3 cellular contexts compared by ENCODE assay signal in the genomic region with DNA sequence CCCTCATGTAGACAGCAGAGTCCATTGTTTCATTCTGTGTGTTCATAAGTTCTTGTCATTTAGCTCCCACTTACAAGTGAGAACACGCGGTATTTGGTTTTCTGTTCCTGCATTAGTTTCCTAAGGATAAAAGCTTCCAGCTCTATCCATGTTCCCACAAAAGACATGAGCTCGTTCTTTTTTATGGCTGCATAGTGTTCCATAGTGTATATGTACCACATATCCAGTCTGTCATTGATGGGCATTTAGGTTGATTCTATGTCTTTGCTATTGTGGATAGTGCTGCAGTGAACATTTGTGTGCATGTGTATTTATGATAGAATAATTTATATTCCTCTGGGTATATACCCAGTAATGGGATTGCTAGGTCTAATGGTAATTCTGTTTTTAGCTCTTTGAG.
A peak's percentile ranks its signal among the peaks of the same experiment; 100 is the strongest.
DNase-seq lines count a peak whose midpoint lies in the region; ATAC-seq, FAIRE-seq and TF ChIP-seq lines count a peak whose summit lies in the region.
"Not testable (repeated sequence)": the region's sequence is repeated elsewhere in the genome, so short reads cannot be mapped to it uniquely, and the experiment has no call there.

No MANE protein-coding gene starts in this region.

- H3K9me3 ChIP-seq in HEK293 (ENCODE audit: control insufficient read depth, insufficient read depth, low read depth, low read length); K562 (replicated peaks; ENCODE audit: control insufficient read depth, insufficient read depth, low read depth, low read length): not testable (repeated sequence)

- not testable (repeated sequence) for H2AFZ ChIP-seq in K562 (ENCODE audit: low read depth, low read length)

- DNase-seq in HEK293T (ENCODE audit: extremely low spot score); K562 (ENCODE audit: extremely low read depth in 1 of 4, low spot score in 3 of 4): not testable (repeated sequence)

- not testable (repeated sequence) for H3K27ac ChIP-seq in HEK293 (ENCODE audit: extremely low read depth, low read depth, low read length); K562 (ENCODE audit: extremely low read depth, low read depth, low read length)

- BruUV-seq in K562 (replicated peaks; lab: Mats Ljungman, UMichigan) = not testable (repeated sequence)

- H4K20me1 ChIP-seq in K562 (replicated peaks; ENCODE audit: control insufficient read depth, insufficient read depth, low read length) = not testable (repeated sequence)

- not testable (repeated sequence) for H3K4me3 ChIP-seq in HEK293 (ENCODE audit: low read depth, low read length); K562

- not testable (repeated sequence) for TF ChIP-seq EP300 in K562 (IDR thresholded peaks at IDR 0.05; ENCODE audit: low read length)

- H3K9ac ChIP-seq in K562 (ENCODE audit: insufficient read depth in 1 of 2, low read depth in 2 of 2, low read length in 2 of 2) = not testable (repeated sequence)

- 48% methylated on average over 3 of the region's 3 CpGs for WGBS in K562 (ENCODE audit: insufficient coverage, low coverage, missing lambda C conversion rate)

- H3K36me3 ChIP-seq in HEK293 (ENCODE audit: control insufficient read depth in 2 of 2, insufficient read depth in 1 of 2, low read length in 2 of 2) = peaks cover 0 to 11% of the 10 kb centered on the region in 2 experiments; a peak in 1 of 3 replicates
- not testable (repeated sequence) for H3K36me3 ChIP-seq in K562 (ENCODE audit: control insufficient read depth, insufficient read depth, low read length)

- not testable (repeated sequence) for H3K4me1 ChIP-seq in HEK293 (ENCODE audit: control insufficient read depth, insufficient read depth, low read length); K562 (replicated peaks in 1 of 2; ENCODE audit: control insufficient read depth in 2 of 2, insufficient read depth in 2 of 2, low read length in 2 of 2)

- CTCF ChIA-PET in HEK293 (lab: Yijun Ruan, JAX) = interaction anchor here (0.6 to 0.7 kb wide), 4 partner anchors 69 to 709 kb away, joined by 3 read pairs; no protein-coding TSS in a partner anchor
- CTCF ChIA-PET in HEK293T (lab: Yijun Ruan, JAX) = interaction anchor here (0.6 kb wide), 2 partner anchors 208 to 274 kb away, joined by 3 to 4 read pairs; no protein-coding TSS in a partner anchor
- CTCF ChIA-PET in K562 (lab: Yijun Ruan, JAX; ENCODE audit: low intra/inter-chr PET ratio) = not testable (repeated sequence)

- TF ChIP-seq CTCF in HEK293 (tag by site-specific recombination; IDR thresholded peaks at IDR 0.05); K562 (IDR thresholded peaks at IDR 0.05 in 2 of 3, conservative IDR thresholded peaks at IDR 0.05 in 1 of 3; ENCODE audit: insufficient read depth in 2 of 3, low read depth in 1 of 3, low read length in 3 of 3): not testable (repeated sequence)

- not testable (repeated sequence) for H3K4me2 ChIP-seq in K562 (ENCODE audit: insufficient read depth, low read length)

- in situ Hi-C loops in K562 (cut with MboI) = loop anchor here (10.0 kb wide), 2 partner anchors 76 to 136 kb away; partner anchors contain the start of gene RAVER2

- ATAC-seq in K562 = not testable (repeated sequence)

- TF ChIP-seq POLR2A in K562 (conservative IDR thresholded peaks at IDR 0.05) = not testable (repeated sequence)

- FAIRE-seq in K562 (lab: Jason Lieb, UNC) = not testable (repeated sequence)

- not testable (repeated sequence) for H3K27me3 ChIP-seq in K562 (ENCODE audit: control insufficient read depth in 2 of 2, insufficient read depth in 2 of 2, low read length in 2 of 2)

- intact Hi-C loops in K562 (cut with micrococcal nuclease) = loop anchor here (5.0 kb wide), 1 partner anchor 268 kb away; no protein-coding TSS in a partner anchor

- not testable (repeated sequence) for H3K79me2 ChIP-seq in K562 (ENCODE audit: control insufficient read depth, insufficient read depth, low read length)

- not testable (repeated sequence) for TF ChIP-seq RAD21 in K562 (CRISPR knock-in tag; conservative IDR thresholded peaks at IDR 0.05 in 1 of 2, IDR thresholded peaks at IDR 0.05 in 1 of 2)

- not testable (repeated sequence) for H3K9me1 ChIP-seq in K562 (ENCODE audit: control insufficient read depth, insufficient read depth, low read length)

- POLR2A ChIA-PET in HEK293 (lab: Yijun Ruan, JAX); HEK293T (lab: Yijun Ruan, JAX); K562 (lab: Yijun Ruan, JAX): not testable (repeated sequence)

TF ChIP-seq in HEK293, 187 proteins besides CTCF, POLR2A, EP300 and RAD21:
- peak; percentile 85; the same call in 1 of the 2 replicates for TF ChIP-seq ZNF146 (tag by site-specific recombination; IDR thresholded peaks at IDR 0.05)

TF ChIP-seq in HEK293T, 16 proteins besides CTCF, POLR2A, EP300 and RAD21:
- TF ChIP-seq ELF4 (IDR thresholded peaks at IDR 0.05) = 0 out of 2 replicates have a peak, but pooled peaks have one; percentile 1

TF ChIP-seq in K562, 482 proteins besides CTCF, POLR2A, EP300 and RAD21:
- TF ChIP-seq ZNF146 (CRISPR knock-in tag; IDR thresholded peaks at IDR 0.05; ENCODE audit: unreplicated experiment) = peak; percentile 65
TF ChIP-seq in K562: peak in this region for 1; not testable (repeated sequence) for 481.
